ENCODE assay signal across 17 cellular contexts in the genomic region with DNA sequence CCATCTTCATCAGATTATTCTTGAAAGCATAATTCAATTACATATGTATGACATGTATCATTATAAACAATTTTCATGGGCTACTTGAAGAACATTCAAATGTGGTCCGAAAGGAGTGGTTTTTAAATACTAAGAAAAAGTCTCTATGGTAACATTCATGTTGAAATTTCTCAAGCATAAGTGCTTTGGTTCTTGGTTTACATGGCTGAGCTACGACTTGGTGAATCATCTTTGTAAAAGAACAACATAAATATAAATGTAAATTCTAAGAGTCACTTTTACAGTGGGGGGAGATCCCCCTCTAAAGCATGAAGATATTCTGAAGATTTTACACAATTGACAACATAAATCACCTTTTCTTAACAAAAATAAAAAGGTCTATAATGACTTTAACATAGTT.
"Had no signal": no experiment of that assay in that cellular context is flagged by ENCODE, and none has a peak within 500 bp of the region (broad histone marks: within the 10 kb centered on the region; RNA-seq: fewer than 3 reads in every experiment).

No MANE protein-coding gene starts in this region.

- H3K27me3 ChIP-seq: dorsolateral prefrontal cortex, right lobe of liver, tibial artery, upper lobe of right lung, vagina had no signal

- DNase-seq: cortex of kidney; dorsolateral prefrontal cortex; effector CD8-positive, alpha-beta T cell; immature natural killer cell; left colon; left ventricle myocardium superior; mesendoderm; naive B cell; psoas muscle; retina; right lobe of liver; stimulated activated CD4-positive, alpha-beta T cell treated with anti-CD3 and anti-CD28 coated beads, Interleukin-4, amount 100 ng/mL, for 24 hours; tibial artery; upper lobe of right lung had no signal

- H3K4me1 ChIP-seq: psoas muscle, right lobe of liver, tibial artery, upper lobe of right lung, vagina had no signal

- H3K4me3 ChIP-seq: dorsolateral prefrontal cortex, lung, psoas muscle, right lobe of liver, tibial artery, upper lobe of right lung, vagina had no signal

- H3K79me2 ChIP-seq: parathyroid adenoma had no signal

- H3K27ac ChIP-seq: dorsolateral prefrontal cortex, parathyroid adenoma, psoas muscle, right lobe of liver, tibial artery, upper lobe of right lung, vagina had no signal

- H2AFZ ChIP-seq: parathyroid adenoma had no signal

- H3K9ac ChIP-seq: parathyroid adenoma had no signal

- H3K36me3 ChIP-seq: right lobe of liver, tibial artery, upper lobe of right lung, vagina had no signal

- H3K9me3 ChIP-seq: psoas muscle, right lobe of liver, tibial artery, upper lobe of right lung, vagina had no signal
